Comparison of ENCODE assay signal across 12 cellular contexts in the genomic region with DNA sequence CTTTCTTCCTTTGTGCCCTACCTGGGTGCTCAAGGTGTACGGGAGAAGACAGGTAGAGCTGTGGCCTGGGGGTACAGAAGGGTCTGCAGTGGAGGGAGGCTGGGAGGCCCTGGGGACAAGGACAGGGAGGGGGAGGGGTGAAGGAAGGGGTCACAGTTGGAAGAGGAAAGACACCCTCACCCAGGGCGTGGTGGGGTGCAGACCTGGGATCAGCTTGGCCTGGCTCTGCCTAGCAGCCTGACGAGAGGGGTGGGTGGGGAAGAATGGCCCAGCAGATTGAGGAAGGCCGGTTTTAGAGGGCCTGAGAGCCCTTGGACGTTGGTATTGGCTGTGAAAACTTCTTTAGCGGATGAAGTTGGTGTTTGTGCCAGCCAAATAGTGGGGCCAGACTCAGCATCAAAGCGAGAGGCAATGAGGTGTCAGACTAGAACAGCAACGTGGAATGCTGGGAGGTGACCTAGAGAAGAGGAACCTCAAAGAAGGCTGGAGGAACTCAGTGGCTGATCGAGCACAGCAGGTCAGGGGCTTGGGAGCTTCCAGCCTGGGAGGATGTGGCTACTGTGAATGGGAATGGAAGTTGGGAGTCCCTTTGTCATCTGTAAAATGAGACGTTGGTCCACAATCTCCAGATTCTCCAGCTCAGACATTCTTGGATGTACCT. TPM values are rescaled to one million over a fixed set of nuclear protein-coding genes. Genes with fewer than 3 reads are reported as not detected.
DNase-seq lines count a peak whose midpoint lies in the region; ATAC-seq, FAIRE-seq and TF ChIP-seq lines count a peak whose summit lies in the region.
"Had no signal": no experiment of that assay in that cellular context is flagged by ENCODE, and none has a peak within 500 bp of the region (broad histone marks: within the 10 kb centered on the region; RNA-seq: fewer than 3 reads in every experiment).

No MANE protein-coding gene starts in this region.

- DNase-seq in H9 (no peak), chondrocyte (ENCODE audit: low spot score) (peak; percentile 48), H7 (no peak), NCI-H526 treated with DMSO at 0.1 percent for 48 hours (lab: John Stamatoyannopoulos, UW) (no peak), H54 (ENCODE audit: insufficient read length, low spot score) (no peak)
- DNase-seq: activated CD4-positive, alpha-beta memory T cell treated with anti-CD3 and anti-CD28 coated beads, Interleukin-2, amount 10 ng/mL, durations not matched to agents 7 days and 5 days; activated naive CD4-positive, alpha-beta T cell treated with anti-CD3 and anti-CD28 coated beads for 36 hours had no signal

- WGBS in H9 (ENCODE audit: extremely low coverage, insufficient read length, low lambda C conversion rate) = no CpG with 5 or more reads among the region's 10 CpGs

- ATAC-seq in GM21717 (IDR thresholded peaks at IDR 0.05; ENCODE audit: unreplicated experiment) = no peak

- no peak overlapping the region for H4K8ac ChIP-seq in H9 (replicated peaks; ENCODE audit: insufficient read length, low read depth, low read length)

- H3K4ac ChIP-seq in H9 (ENCODE audit: low read depth, low read length) = no peak overlapping the region

- H4K5ac ChIP-seq in H9 (ENCODE audit: insufficient read length, low read depth, low read length) = no peak overlapping the region

- H3K18ac ChIP-seq in H9 (ENCODE audit: insufficient read length, low read depth, low read length) = no peak overlapping the region

- no peak overlapping the region for H3K23ac ChIP-seq in H9 (ENCODE audit: insufficient read length, low read depth, low read length)

- no peak overlapping the region for H2BK15ac ChIP-seq in H9 (ENCODE audit: low read depth, low read length)

- no peak overlapping the region for H4K91ac ChIP-seq in H9 (ENCODE audit: insufficient read length, low read depth, low read length)

- no peak overlapping the region for H2BK5ac ChIP-seq in H9 (ENCODE audit: insufficient read length, low read length)

- H3K14ac ChIP-seq in H9 (ENCODE audit: insufficient read depth, low read length) = peak overlapping the region; percentile 26; the same call in 1 of the 2 replicates

- H3K9me3 ChIP-seq in H9 (ENCODE audit: control insufficient read depth, low read depth, low read length) (no peaks in the 10 kb centered on the region), muscle layer of duodenum (ENCODE audit: control insufficient read depth in 1 of 2, low read length in 2 of 2) (no peaks in the 10 kb centered on the region), stomach smooth muscle (ENCODE audit: control insufficient read depth in 2 of 2, low read length in 2 of 2) (no peaks in the 10 kb centered on the region)

- H2BK120ac ChIP-seq in H9 (ENCODE audit: low read depth, low read length, poor library complexity, severe bottlenecking) = no peak overlapping the region

- H3K9ac ChIP-seq in H9 (ENCODE audit: extremely low read depth, insufficient read length, low read length) (no peak overlapping the region), stomach smooth muscle (ENCODE audit: low read length in 2 of 2) (no peak overlapping the region)

- no peak overlapping the region for H2AFZ ChIP-seq in H9 (ENCODE audit: low read length)

- no peaks in the 10 kb centered on the region for H3K79me2 ChIP-seq in H9 (ENCODE audit: insufficient read depth, low read length)

- H3K23me2 ChIP-seq in H9 (ENCODE audit: insufficient read length, low read depth, low read length, poor library complexity, severe bottlenecking) = no peaks in the 10 kb centered on the region

- H3K4me3 ChIP-seq in muscle layer of duodenum (ENCODE audit: low read depth in 1 of 2, low read length in 2 of 2) = no peak overlapping the region
- no peak overlapping the region for H3K4me3 ChIP-seq in stomach smooth muscle (ENCODE audit: low read length in 2 of 2)
- no peak overlapping the region for H3K4me3 ChIP-seq in H7 (ENCODE audit: insufficient read depth, low read depth, low read length)

- no peak for TF ChIP-seq POLR2A in H54 (IDR thresholded peaks at IDR 0.05; ENCODE audit: low read depth, low read length)

- TF ChIP-seq CTCF in H9 (conservative IDR thresholded peaks at IDR 0.05) (no peak), chondrocyte (IDR thresholded peaks at IDR 0.05) (no peak)

- no peak overlapping the region for H2BK12ac ChIP-seq in H9 (ENCODE audit: insufficient read length, low read depth, low read length)

- H3K27me3 ChIP-seq in H9 (ENCODE audit: insufficient read depth, low read length) (no peaks in the 10 kb centered on the region), muscle layer of duodenum (ENCODE audit: low read depth, low read length) (no peaks in the 10 kb centered on the region), stomach smooth muscle (ENCODE audit: control insufficient read depth in 1 of 2, insufficient read depth in 2 of 2, low read length in 2 of 2) (no peaks in the 10 kb centered on the region), H7 (ENCODE audit: control insufficient read depth, insufficient read depth, low read length) (no peaks in the 10 kb centered on the region)

- H3K4me2 ChIP-seq in H9 (ENCODE audit: insufficient read depth, insufficient read length, low read length) = no peak overlapping the region

- no peaks in the 10 kb centered on the region; the same call in 1 of the 2 replicates for H3K27me3 Mint-ChIP-seq in H9 (ENCODE audit: low read depth)
- no peaks in the 10 kb centered on the region for H3K27me3 Mint-ChIP-seq in chondrocyte (ENCODE audit: low read depth)
- H3K27me3 Mint-ChIP-seq: activated CD4-positive, alpha-beta memory T cell treated with anti-CD3 and anti-CD28 coated beads, Interleukin-2, amount 10 ng/mL, durations not matched to agents 7 days and 5 days had no signal

- H3K36me3 ChIP-seq in muscle layer of duodenum (ENCODE audit: control insufficient read depth in 1 of 2, insufficient read depth in 2 of 2, low read length in 2 of 2) (peaks cover 3 to 7% of the 10 kb centered on the region in 2 donors), stomach smooth muscle (ENCODE audit: control insufficient read depth in 2 of 2, insufficient read depth in 2 of 2, low read length in 2 of 2) (peaks cover 0 to 2% of the 10 kb centered on the region in 2 donors), H7 (replicated peaks; ENCODE audit: control insufficient read depth, insufficient read depth, low read length) (no peaks in the 10 kb centered on the region)

- H3K4me1 Mint-ChIP-seq in H9 = peaks cover 67 to 68% of the 10 kb centered on the region in 2 experiments
- peaks cover 73% of the 10 kb centered on the region for H3K4me1 Mint-ChIP-seq in chondrocyte (ENCODE audit: low read depth)

- H3K4me3 Mint-ChIP-seq in H9 (peak overlapping the region in 1 of 2 experiments; percentile 47; a peak in 1 of 5 replicates), chondrocyte (ENCODE audit: unreplicated experiment) (no peak overlapping the region)
- H3K4me3 Mint-ChIP-seq: activated CD4-positive, alpha-beta memory T cell treated with anti-CD3 and anti-CD28 coated beads, Interleukin-2, amount 10 ng/mL, durations not matched to agents 7 days and 5 days; activated naive CD4-positive, alpha-beta T cell treated with anti-CD3 and anti-CD28 coated beads for 36 hours had no signal

- H2AK5ac ChIP-seq in H9 (ENCODE audit: insufficient read length, low read length) = no peak overlapping the region

- no peak overlapping the region for H3T11ph ChIP-seq in H9 (ENCODE audit: low read length)

- no peak for FAIRE-seq in H54 (lab: Jason Lieb, UNC)
- FAIRE-seq: G401.6 had no signal

- H3K36me3 Mint-ChIP-seq in H9 (ENCODE audit: insufficient read depth in 1 of 3, low read depth in 3 of 3) = peaks cover 0 to under 1% (median 0%) of the 10 kb centered on the region in 3 experiments; a peak in 5 of 7 replicates
- no peaks in the 10 kb centered on the region for H3K36me3 Mint-ChIP-seq in chondrocyte (ENCODE audit: low read depth)

- H4K20me1 ChIP-seq in H9 (ENCODE audit: control insufficient read depth, insufficient read depth, insufficient read length) = peaks cover 2% of the 10 kb centered on the region

- H3K79me1 ChIP-seq in H9 (ENCODE audit: insufficient read depth, low read depth, low read length, poor library complexity, severe bottlenecking) = no peaks in the 10 kb centered on the region

- no peak overlapping the region for H2BK20ac ChIP-seq in H9 (ENCODE audit: low read depth, low read length, poor library complexity, severe bottlenecking)

- H3K4me1 ChIP-seq in H9 (ENCODE audit: insufficient read depth, low read length) (peaks cover 12% of the 10 kb centered on the region; the same call in 1 of the 2 replicates), muscle layer of duodenum (ENCODE audit: control insufficient read depth in 1 of 2, insufficient read depth in 2 of 2, low read length in 2 of 2) (peaks cover 20 to 39% of the 10 kb centered on the region in 2 donors), stomach smooth muscle (ENCODE audit: control insufficient read depth, insufficient read depth, low read length) (peaks cover 76% of the 10 kb centered on the region)

- H3K9me3 Mint-ChIP-seq in H9 (no peaks in the 10 kb centered on the region), chondrocyte (ENCODE audit: low read depth) (no peaks in the 10 kb centered on the region)
- H3K9me3 Mint-ChIP-seq: activated CD4-positive, alpha-beta memory T cell treated with anti-CD3 and anti-CD28 coated beads, Interleukin-2, amount 10 ng/mL, durations not matched to agents 7 days and 5 days; activated naive CD4-positive, alpha-beta T cell treated with anti-CD3 and anti-CD28 coated beads for 36 hours had no signal

- H3K27ac ChIP-seq in H9 (ENCODE audit: insufficient read length, low read depth, low read length) (no peak overlapping the region), muscle layer of duodenum (ENCODE audit: low read length) (peak overlapping the region; percentile 91), stomach smooth muscle (ENCODE audit: low read length) (peak overlapping the region; percentile 98)
- H3K27ac ChIP-seq: C4-2B had no signal

- H3K27ac Mint-ChIP-seq in H9 = peak overlapping the region; percentile 39 to 62 (median 61); a peak in 3 of 7 replicates
- peak overlapping the region; percentile 99 for H3K27ac Mint-ChIP-seq in chondrocyte (ENCODE audit: unreplicated experiment)
- H3K27ac Mint-ChIP-seq: activated CD4-positive, alpha-beta memory T cell treated with anti-CD3 and anti-CD28 coated beads, Interleukin-2, amount 10 ng/mL, durations not matched to agents 7 days and 5 days; activated naive CD4-positive, alpha-beta T cell treated with anti-CD3 and anti-CD28 coated beads for 36 hours had no signal

- H3K56ac ChIP-seq in H9 (ENCODE audit: insufficient read length, low read depth, low read length) = no peak overlapping the region

RNA-seq across cellular contexts. Expression of gene TRIM8, which starts 18.1 kb away (rescaled TPM):
- total RNA-seq in H9 (2021) (37.0 and 40.6 TPM in 2 replicates), chondrocyte (40.3 to 74.4 TPM (median 66.8 TPM) in 3 replicates)
- total RNA-seq in H7 (2014; rRNA removed; shearing (Covaris generic)) = 43.5 and 46.4 TPM in 2 replicates
